40 cellular contexts compared by ENCODE assay signal in genomic region chr13:32987462-32987861, GRCh38. TPM values are rescaled to one million over a fixed set of nuclear protein-coding genes. Genes with fewer than 3 reads are reported as not detected.
"Had no signal": no experiment of that assay in that cellular context is flagged by ENCODE, and none has a peak within 500 bp of the region (broad histone marks: within the 10 kb centered on the region; RNA-seq: fewer than 3 reads in every experiment).

No MANE protein-coding gene starts in this region.

- H3K9me3 ChIP-seq: MG63 had no signal

- H3K4me3 ChIP-seq: MG63 had no signal

- H3K36me3 ChIP-seq: MG63 had no signal

- H3K4me2 ChIP-seq: KMS-11 had no signal

- DNase-seq: Karpas-422, Kasumi-1, MG63, MM.1S, MV-4-11, NCI-H1048, NCI-H1092, NCI-H1092 treated with DMSO at 0.1 percent for 48 hours, NCI-H1105, NCI-H1105 treated with DMSO at 0.1 percent for 48 hours, NCI-H1417, NCI-H1417 treated with DMSO at 0.1 percent for 48 hours, NCI-H1436, NCI-H1436 treated with DMSO at 0.1 percent for 48 hours, NCI-H146, NCI-H1694, NCI-H1694 treated with DMSO at 0.1 percent for 48 hours, NCI-H187, NCI-H187 treated with DMSO at 0.1 percent for 48 hours, NCI-H1930, NCI-H2029, NCI-H2029 treated with DMSO at 0.1 percent for 48 hours, NCI-H2081, NCI-H2081 treated with DMSO at 0.1 percent for 48 hours, NCI-H2107, NCI-H2171, NCI-H2171 treated with DMSO at 0.1 percent for 48 hours, NCI-H2227 treated with DMSO at 0.1 percent for 48 hours, NCI-H226, NCI-H345, NCI-H446, NCI-H446 treated with DMSO at 0.1 percent for 48 hours, NCI-H510A, NCI-H510A treated with DMSO at 0.1 percent for 48 hours, NCI-H524, NCI-H524 treated with DMSO at 0.1 percent for 48 hours had no signal

- H3K9ac ChIP-seq: KMS-11 had no signal

- H3K27me3 ChIP-seq: MG63 had no signal

- H3K27ac ChIP-seq: KMS-11 had no signal

RNA-seq across cellular contexts. Expression of gene KL, which starts 28.8 kb away (rescaled TPM):
- total RNA-seq: LHCN-M2, M059J, MCF 10A had no signal
